ENCODE assay signal across 9 cellular contexts in genomic region chrX:13131511-13132137, GRCh38.
DNase-seq lines count a peak whose midpoint lies in the region; ATAC-seq lines count a peak whose summit lies in the region.
"Had no signal": no experiment of that assay in that cellular context is flagged by ENCODE, and none has a peak within 500 bp of the region (broad histone marks: within the 10 kb centered on the region; RNA-seq: fewer than 3 reads in every experiment).

No MANE protein-coding gene starts in this region.

- CTCF ChIA-PET in naive thymus-derived CD4-positive, alpha-beta T cell (lab: Charles Lee), result no interaction called here

- intact Hi-C loops in naive thymus-derived CD4-positive, alpha-beta T cell (cut with micrococcal nuclease), result loop anchor here in 1 of 2 donors (2.0 kb wide), 1 partner anchor 21 kb away; no protein-coding TSS in a partner anchor
- intact Hi-C loops in Right ventricle myocardium inferior (cut with DNase I), result no loop called here

- POLR2A ChIA-PET in naive thymus-derived CD4-positive, alpha-beta T cell (lab: Charles Lee), result interaction anchor here (0.8 kb wide), 1 partner anchor 9 kb away, joined by 3 read pairs; no protein-coding TSS in a partner anchor

- H3K9me3 ChIP-seq in HUES6 (ENCODE audit: control insufficient read depth, insufficient read depth, low read depth, low read length), result no peaks in the 10 kb centered on the region
- H3K9me3 ChIP-seq in naive thymus-derived CD4-positive, alpha-beta T cell (ENCODE audit: control insufficient read depth in 2 of 3, low read length in 3 of 3), result no peaks in the 10 kb centered on the region

- peak overlapping the region in 3 of 10 donors; percentile 6 to 59 (median 20) for H3K4me3 Mint-ChIP-seq in naive thymus-derived CD4-positive, alpha-beta T cell

- no peaks in the 10 kb centered on the region for H3K27me3 Mint-ChIP-seq in naive thymus-derived CD4-positive, alpha-beta T cell

- H3K4me1 ChIP-seq in HUES6 (ENCODE audit: control insufficient read depth, insufficient read depth, low read length), result 0 out of 2 replicates have a peak, but pooled peaks cover 5% of the 10 kb centered on the region
- no peaks in the 10 kb centered on the region for H3K4me1 ChIP-seq in naive thymus-derived CD4-positive, alpha-beta T cell (ENCODE audit: control insufficient read depth in 2 of 2, insufficient read depth in 2 of 2, low read length in 2 of 2)

- H3K27me3 ChIP-seq in HUES6 (ENCODE audit: control insufficient read depth, insufficient read depth, low read length), result no peaks in the 10 kb centered on the region
- H3K27me3 ChIP-seq in naive thymus-derived CD4-positive, alpha-beta T cell (ENCODE audit: control insufficient read depth in 2 of 2, insufficient read depth in 2 of 2, low read length in 2 of 2), result no peaks in the 10 kb centered on the region

- no peak overlapping the region for H3K4me3 ChIP-seq in HUES6 (ENCODE audit: low read depth, low read length)
- H3K4me3 ChIP-seq in naive thymus-derived CD4-positive, alpha-beta T cell (ENCODE audit: low read length), result no peak overlapping the region

- H3K36me3 Mint-ChIP-seq in naive thymus-derived CD4-positive, alpha-beta T cell, result peaks cover 0 to 10% (median 0%) of the 10 kb centered on the region in 5 donors

- DNase-seq in ELR (ENCODE audit: low read depth) (peak; percentile 41), UCSD-AML1 (lab: John Stamatoyannopoulos, UW; ENCODE audit: unreplicated experiment) (peak; percentile 22), GOT3 (lab: John Stamatoyannopoulos, UW) (no peak), G401 (ENCODE audit: low spot score) (no peak), Right ventricle myocardium inferior (ENCODE audit: missing footprints) (no peak), ACHN (no peak)
- peak in 1 of 9 donors; percentile 13 for DNase-seq in naive thymus-derived CD4-positive, alpha-beta T cell
- DNase-seq: HCEC 1CT had no signal

- H3K4me1 Mint-ChIP-seq in naive thymus-derived CD4-positive, alpha-beta T cell, result peaks cover 5 to 39% (median 25%) of the 10 kb centered on the region in 7 donors

- no peak overlapping the region for H3K9ac ChIP-seq in HUES6 (ENCODE audit: low read length)

- H3K36me3 ChIP-seq in HUES6 (ENCODE audit: control insufficient read depth, insufficient read depth, low read length), result no peaks in the 10 kb centered on the region
- H3K36me3 ChIP-seq in naive thymus-derived CD4-positive, alpha-beta T cell (ENCODE audit: control insufficient read depth in 2 of 3, insufficient read depth in 3 of 3, low read length in 3 of 3), result no peaks in the 10 kb centered on the region

- peak overlapping the region in 4 of 9 donors; percentile 16 to 86 (median 54) for H3K27ac Mint-ChIP-seq in naive thymus-derived CD4-positive, alpha-beta T cell

- in situ Hi-C loops in G401 (cut with HindIII; ENCODE audit: low sequenced_read_pairs) (no loop called here), ACHN (cut with HindIII; ENCODE audit: low pct_ligation_motif_present, low pct_unique_long_range_greater_than_20kb, low sequenced_read_pairs) (no loop called here)

- ATAC-seq in naive thymus-derived CD4-positive, alpha-beta T cell, result peak; percentile 73
- no peak for ATAC-seq in Right ventricle myocardium inferior

- peak overlapping the region; percentile 4; the same call in 1 of the 2 replicates for H3K27ac ChIP-seq in HUES6 (ENCODE audit: low read depth, low read length)
- no peak overlapping the region for H3K27ac ChIP-seq in naive thymus-derived CD4-positive, alpha-beta T cell (ENCODE audit: low read depth, low read length)

- H3K9me3 Mint-ChIP-seq in naive thymus-derived CD4-positive, alpha-beta T cell, result peaks cover 0 to 4% (median 0%) of the 10 kb centered on the region in 11 donors

Comparison
In these comparisons a context has a peak if more than half of its experiments do, and no peak if none do; other contexts are left out.
1. DNase-seq: peak in ELR (single experiment) and UCSD-AML1 (single experiment); none in GOT3 (single experiment), G401 (single experiment), Right ventricle myocardium inferior (single experiment) and ACHN (single experiment).